ENCODE assay signal across 17 cellular contexts in the genomic region with DNA sequence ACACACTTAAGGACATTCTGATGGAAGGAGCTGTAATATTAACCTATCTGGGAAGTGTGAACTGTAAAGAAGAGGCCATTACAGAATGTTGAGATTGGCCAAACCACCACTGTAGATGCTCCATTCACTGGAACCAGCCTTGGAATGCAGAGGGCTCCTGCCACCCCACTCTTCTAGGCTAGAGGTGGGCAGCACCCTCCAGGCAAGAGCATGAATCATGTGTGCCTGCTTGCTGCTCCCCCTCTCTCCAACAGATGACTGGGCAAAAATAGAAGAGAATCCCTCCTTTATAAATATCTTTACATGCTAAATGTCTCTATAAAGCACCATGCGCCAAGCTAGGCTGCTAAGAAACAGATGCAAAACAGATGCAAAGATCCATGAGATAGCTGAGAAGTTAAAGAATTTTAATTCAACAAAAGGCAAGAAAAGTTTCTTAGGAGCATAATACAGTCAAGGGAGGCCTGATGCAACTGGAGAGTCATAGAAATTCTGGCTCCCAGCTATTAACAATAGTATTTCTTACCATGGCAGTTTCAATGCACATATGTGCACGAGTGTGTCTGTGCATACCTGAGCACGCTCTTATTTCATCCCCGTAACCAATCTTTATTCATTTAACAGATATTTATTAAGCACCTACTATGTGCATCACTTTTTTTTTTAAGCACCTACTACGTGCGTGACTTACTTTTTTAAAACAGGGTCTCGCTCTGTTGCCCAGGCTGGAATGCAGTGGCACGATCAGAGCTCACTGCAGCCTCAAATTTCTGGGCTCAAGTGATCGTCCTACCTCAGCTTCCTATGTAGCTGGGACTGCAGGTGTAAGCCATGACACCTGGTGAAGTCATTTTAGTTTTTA. TPM values are rescaled to one million over a fixed set of nuclear protein-coding genes. Genes with fewer than 3 reads are reported as not detected.
DNase-seq lines count a peak whose midpoint lies in the region; ATAC-seq, FAIRE-seq and TF ChIP-seq lines count a peak whose summit lies in the region.
"Had no signal": no experiment of that assay in that cellular context is flagged by ENCODE, and none has a peak within 500 bp of the region (broad histone marks: within the 10 kb centered on the region; RNA-seq: fewer than 3 reads in every experiment).

No MANE protein-coding gene starts in this region.

- SMC1A ChIA-PET in GM12878 (lab: Charles Lee; ENCODE audit: uncharacterized antibody, unreplicated experiment): interaction anchor here (0.6 to 1.4 kb wide), 3 partner anchors 14 to 876 kb away, joined by 3 read pairs; no protein-coding TSS in a partner anchor

- 10% methylated on average over 9 of the region's 9 CpGs for WGBS in GM12878 (ENCODE audit: insufficient coverage, insufficient replicate concordance, low lambda C conversion rate, missing lambda C conversion rate)

- no peaks in the 10 kb centered on the region; a peak in 1 of 4 replicates for H3K27me3 ChIP-seq in GM12878 (replicated peaks in 1 of 2; ENCODE audit: control insufficient read depth in 2 of 2, insufficient read depth in 2 of 2, low read length in 1 of 2)
- H3K27me3 ChIP-seq: BLaER1 had no signal

- CTCF ChIA-PET in GM12878 (lab: Yijun Ruan, JAX): no interaction called here

- H3K9ac ChIP-seq in GM12878 (ENCODE audit: control insufficient read depth, insufficient read depth, low read length): no peak overlapping the region
- H3K9ac ChIP-seq: BLaER1, GM23248 had no signal

- BruUV-seq in GM12878 (replicated peaks; lab: Mats Ljungman, UMichigan): no TSS peak

- no peak overlapping the region for H3K4me2 ChIP-seq in GM12878 (ENCODE audit: control insufficient read depth, insufficient read depth)
- H3K4me2 ChIP-seq: A549, BLaER1 had no signal

- H3K27ac ChIP-seq in GM12878 (ENCODE audit: control insufficient read depth, insufficient read depth): no peak overlapping the region
- H3K27ac ChIP-seq: A549, BLaER1, GM23248 had no signal

- H2AFZ ChIP-seq in GM12878 (ENCODE audit: control insufficient read depth, low read depth, low read length): no peak overlapping the region
- H2AFZ ChIP-seq: GM23248 had no signal

- ATAC-seq in GM12878: no peak
- ATAC-seq: A549, HCT116 had no signal

- RAD21 ChIA-PET in GM12878 (lab: Charles Lee; ENCODE audit: unreplicated experiment): no interaction called here

- DNase-seq in GM04504 (ENCODE audit: low read depth) (peak; percentile 26), GM12878 (ENCODE audit: low read depth, low spot score) (no peak), fibroblast of peridontal ligament (ENCODE audit: extremely low read depth) (peak; percentile 77), dermis blood vessel endothelial cell (no peak), NCI-H128 (lab: John Stamatoyannopoulos, UW; ENCODE audit: unreplicated experiment) (no peak)
- DNase-seq in activated CD4-positive, CD25-positive, alpha-beta regulatory T cell (lab: John Stamatoyannopoulos, UW): no peak
- DNase-seq in activated CD4-positive, alpha-beta T cell treated with anti-CD3 and anti-CD28 coated beads, Interleukin-2, amount 50 U/mL, for 48 hours: no peak
- DNase-seq: AML-193, DMS53, GM23248 had no signal

- H4K20me1 ChIP-seq in GM12878 (ENCODE audit: control insufficient read depth, insufficient read depth): no peaks in the 10 kb centered on the region
- H4K20me1 ChIP-seq: BLaER1 had no signal

- POLR2A ChIA-PET in GM12878 (lab: Charles Lee): interaction anchor here (1.2 to 1.5 kb wide), 3 partner anchors 8 to 19 kb away, joined by 3 to 4 read pairs (median 3); no protein-coding TSS in a partner anchor

- no peaks in the 10 kb centered on the region for H3K9me3 ChIP-seq in GM12878 (replicated peaks; ENCODE audit: control insufficient read depth, insufficient read depth, low read length)
- H3K9me3 ChIP-seq: A549, BLaER1 had no signal

- no peak for TF ChIP-seq POLR2A in GM12878 (IDR thresholded peaks at IDR 0.05; ENCODE audit: low read depth, low read length)

- H3K79me2 ChIP-seq in GM12878 (ENCODE audit: control insufficient read depth, insufficient read depth, low read length): no peaks in the 10 kb centered on the region

- no peak for TF ChIP-seq RAD21 in GM12878 (IDR thresholded peaks at IDR 0.05; ENCODE audit: insufficient read depth, low read depth, low read length)

- no peak for TF ChIP-seq CTCF in GM12878 (IDR thresholded peaks at IDR 0.05 in 2 of 3, conservative IDR thresholded peaks at IDR 0.05 in 1 of 3; ENCODE audit: control insufficient read depth in 2 of 3, extremely low read depth in 1 of 3, insufficient read depth in 1 of 3, low read depth in 3 of 3, low read length in 3 of 3)

- H3K4me1 ChIP-seq in GM12878 (ENCODE audit: control insufficient read depth, insufficient read depth, low read length): no peaks in the 10 kb centered on the region
- H3K4me1 ChIP-seq: A549, BLaER1 had no signal

- H3K4me3 ChIP-seq in GM12878: no peak overlapping the region
- H3K4me3 ChIP-seq: A549, BLaER1, GM23248 had no signal

- FAIRE-seq in GM12878 (lab: Jason Lieb, UNC): no peak
- FAIRE-seq: A549, GM12891, H54 had no signal

- no peak for TF ChIP-seq EP300 in GM12878 (IDR thresholded peaks at IDR 0.05; ENCODE audit: borderline replicate concordance in 1 of 2, control insufficient read depth in 1 of 2, low read depth in 2 of 2, low read length in 2 of 2)

- intact Hi-C loops in GM12878 (cut with micrococcal nuclease; ENCODE audit: unreplicated experiment): no loop called here

- H3K36me3 ChIP-seq in GM12878 (ENCODE audit: control insufficient read depth in 2 of 2, insufficient read depth in 2 of 2, low read length in 1 of 2): no peaks in the 10 kb centered on the region
- H3K36me3 ChIP-seq: BLaER1 had no signal

- in situ Hi-C loops in GM12878 (cut with MboI): no loop called here

TF ChIP-seq in GM12878, 131 proteins besides CTCF, POLR2A, EP300 and RAD21:
- no peak for TF ChIP-seq HDAC2 (IDR thresholded peaks at IDR 0.05)
- no peak for TF ChIP-seq STAT3 (IDR thresholded peaks at IDR 0.05; ENCODE audit: low read depth, low read length)
- TF ChIP-seq, protein P1, sequence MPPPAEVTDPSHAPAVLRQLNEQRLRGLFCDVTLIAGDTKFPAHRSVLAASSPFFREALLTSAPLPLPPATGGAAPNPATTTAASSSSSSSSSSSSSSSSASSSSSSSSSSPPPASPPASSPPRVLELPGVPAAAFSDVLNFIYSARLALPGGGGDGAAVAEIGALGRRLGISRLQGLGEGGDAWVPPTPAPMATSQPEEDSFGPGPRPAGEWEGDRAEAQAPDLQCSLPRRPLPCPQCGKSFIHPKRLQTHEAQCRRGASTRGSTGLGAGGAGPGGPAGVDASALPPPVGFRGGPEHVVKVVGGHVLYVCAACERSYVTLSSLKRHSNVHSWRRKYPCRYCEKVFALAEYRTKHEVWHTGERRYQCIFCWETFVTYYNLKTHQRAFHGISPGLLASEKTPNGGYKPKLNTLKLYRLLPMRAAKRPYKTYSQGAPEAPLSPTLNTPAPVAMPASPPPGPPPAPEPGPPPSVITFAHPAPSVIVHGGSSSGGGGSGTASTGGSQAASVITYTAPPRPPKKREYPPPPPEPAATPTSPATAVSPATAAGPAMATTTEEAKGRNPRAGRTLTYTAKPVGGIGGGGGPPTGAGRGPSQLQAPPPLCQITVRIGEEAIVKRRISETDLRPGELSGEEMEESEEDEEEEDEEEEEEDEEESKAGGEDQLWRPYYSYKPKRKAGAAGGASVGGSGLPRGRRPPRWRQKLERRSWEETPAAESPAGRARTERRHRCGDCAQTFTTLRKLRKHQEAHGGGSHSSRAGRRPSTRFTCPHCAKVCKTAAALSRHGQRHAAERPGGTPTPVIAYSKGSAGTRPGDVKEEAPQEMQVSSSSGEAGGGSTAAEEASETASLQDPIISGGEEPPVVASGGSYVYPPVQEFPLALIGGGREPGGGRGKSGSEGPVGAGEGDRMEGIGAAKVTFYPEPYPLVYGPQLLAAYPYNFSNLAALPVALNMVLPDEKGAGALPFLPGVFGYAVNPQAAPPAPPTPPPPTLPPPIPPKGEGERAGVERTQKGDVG (CRISPR knock-in tag; IDR thresholded peaks at IDR 0.05): no peak
- peak; percentile 42 for TF ChIP-seq DPF2 (IDR thresholded peaks at IDR 0.05)

RNA-seq across cellular contexts. Expression of a gene that starts 53.6 kb away (rescaled TPM):
- total RNA-seq in GM12878 (2013; cell fraction: nucleolus; rRNA removed): 17.4 and 19.2 TPM in 2 replicates
- total RNA-seq in GM12878 (2014; rRNA removed) (7.5 and 9.4 TPM in 2 replicates), GM12878 (2014; rRNA removed; fragmentation: Illumina TruSeq; extraction: Trizol) (8.0 and 9.2 TPM in 2 replicates), GM12878 (2021) (11.2 and 13.3 TPM in 2 replicates), dermis blood vessel endothelial cell (not detected in 2 replicates)
- polyA plus RNA-seq in GM12878 (2011; ENCODE audit: low read depth): 0.63 TPM
- polyA plus RNA-seq in GM12878 (2011; rRNA removed) (7.6 and 7.8 TPM in 2 replicates), GM12878 (2014; fragmentation: Illumina TruSeq; extraction: Trizol) (7.9 and 8.2 TPM in 2 replicates), GM12878 (2014; fragmentation: Nextera tagmentation; extraction: Ambion mirVana) (1 to 10 TPM; 2.4 to 2.5 TPM), GM12878 (2014; rRNA removed) (5.7 and 7.0 TPM in 2 replicates), GM12878 (2016; fragmentation: Nextera tagmentation; extraction: Ambion mirVana) (1 to 10 TPM; 4.0 TPM)
- 5.2 and 5.9 TPM in 2 replicates for polyA plus RNA-seq in GM12878 (2011; cell fraction: cytosol; rRNA removed)
- 13.5 and 14.2 TPM in 2 replicates for polyA plus RNA-seq in GM12878 (2011; cell fraction: nucleus; rRNA removed)
- 0.56 and 1.2 TPM in 2 replicates for polyA plus RNA-seq in GM12878 (2012)
- 34.1 and 43.9 TPM in 2 replicates for polyA minus RNA-seq in GM12878 (2011; rRNA and poly(A)+ RNA removed)
- 6.0 and 6.3 TPM in 2 replicates for polyA minus RNA-seq in GM12878 (2011; cell fraction: cytosol; rRNA and poly(A)+ RNA removed)
- 27.1 and 40.9 TPM in 2 replicates for polyA minus RNA-seq in GM12878 (2011; cell fraction: nucleus; rRNA and poly(A)+ RNA removed)
- total RNA-seq: GM23248 had no signal
- polyA plus RNA-seq: A549, AG04450, GM23248, IgD-negative memory B cell had no signal

Comparison
In these comparisons a context has a peak if more than half of its experiments do, and no peak if none do; other contexts are left out.
1. DNase-seq: peak in GM04504 (single experiment) and fibroblast of peridontal ligament (single experiment); none in GM12878 (single experiment), activated CD4-positive, CD25-positive, alpha-beta regulatory T cell (0 of 4), dermis blood vessel endothelial cell (single experiment), activated CD4-positive, alpha-beta T cell treated with anti-CD3 and anti-CD28 coated beads, Interleukin-2, amount 50 U/mL, for 48 hours (0 of 2) and NCI-H128 (single experiment).